ENCODE assay signal across 1 cellular context in the genomic region with DNA sequence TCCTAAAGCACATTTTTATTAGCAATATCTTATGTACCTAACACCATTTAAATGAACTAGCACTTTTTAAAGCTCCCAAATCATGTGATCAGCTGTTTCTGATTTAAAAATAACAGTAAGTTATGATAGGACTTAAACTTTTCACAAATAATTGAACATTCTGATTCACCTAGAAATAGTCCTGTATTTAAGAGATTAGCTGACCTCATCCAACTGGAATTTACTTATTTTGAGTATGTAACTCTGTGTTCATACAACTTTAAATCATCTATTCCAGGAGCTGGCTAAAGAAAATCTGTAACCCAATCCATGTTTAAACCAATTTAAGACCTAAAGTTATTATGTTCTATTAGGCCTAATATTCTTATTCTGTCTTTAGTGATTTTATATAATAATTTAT.
TF ChIP-seq lines count a peak whose summit lies in the region.

No MANE protein-coding gene starts in this region.

TF ChIP-seq in IMR-90, 13 proteins besides CTCF, POLR2A, EP300 and RAD21 (continued from another document):
- TF ChIP-seq, protein P1, sequence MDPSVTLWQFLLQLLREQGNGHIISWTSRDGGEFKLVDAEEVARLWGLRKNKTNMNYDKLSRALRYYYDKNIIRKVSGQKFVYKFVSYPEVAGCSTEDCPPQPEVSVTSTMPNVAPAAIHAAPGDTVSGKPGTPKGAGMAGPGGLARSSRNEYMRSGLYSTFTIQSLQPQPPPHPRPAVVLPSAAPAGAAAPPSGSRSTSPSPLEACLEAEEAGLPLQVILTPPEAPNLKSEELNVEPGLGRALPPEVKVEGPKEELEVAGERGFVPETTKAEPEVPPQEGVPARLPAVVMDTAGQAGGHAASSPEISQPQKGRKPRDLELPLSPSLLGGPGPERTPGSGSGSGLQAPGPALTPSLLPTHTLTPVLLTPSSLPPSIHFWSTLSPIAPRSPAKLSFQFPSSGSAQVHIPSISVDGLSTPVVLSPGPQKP (IDR thresholded peaks at IDR 0.05; ENCODE audit: borderline replicate concordance, low read depth, low read length) = no peak
- TF ChIP-seq CHD1 (IDR thresholded peaks at IDR 0.05; ENCODE audit: low read depth, low read length) = no peak
- TF ChIP-seq BHLHE40 (IDR thresholded peaks at IDR 0.05; ENCODE audit: low read depth, low read length) = no peak
- no peak for TF ChIP-seq FOS (IDR thresholded peaks at IDR 0.05; ENCODE audit: low read depth, low read length)
- TF ChIP-seq RFX5 (IDR thresholded peaks at IDR 0.05; ENCODE audit: low read depth, low read length) = no peak
- no peak for TF ChIP-seq MXI1 (IDR thresholded peaks at IDR 0.05; ENCODE audit: borderline replicate concordance, low read depth, low read length)
- TF ChIP-seq NFE2L2 (IDR thresholded peaks at IDR 0.05; ENCODE audit: low read depth, low read length) = no peak
- TF ChIP-seq SMC3 (IDR thresholded peaks at IDR 0.05; ENCODE audit: low read depth, low read length) = no peak
- no peak for TF ChIP-seq RCOR1 (IDR thresholded peaks at IDR 0.05; ENCODE audit: insufficient replicate concordance, low read length)
- TF ChIP-seq, protein P2, sequence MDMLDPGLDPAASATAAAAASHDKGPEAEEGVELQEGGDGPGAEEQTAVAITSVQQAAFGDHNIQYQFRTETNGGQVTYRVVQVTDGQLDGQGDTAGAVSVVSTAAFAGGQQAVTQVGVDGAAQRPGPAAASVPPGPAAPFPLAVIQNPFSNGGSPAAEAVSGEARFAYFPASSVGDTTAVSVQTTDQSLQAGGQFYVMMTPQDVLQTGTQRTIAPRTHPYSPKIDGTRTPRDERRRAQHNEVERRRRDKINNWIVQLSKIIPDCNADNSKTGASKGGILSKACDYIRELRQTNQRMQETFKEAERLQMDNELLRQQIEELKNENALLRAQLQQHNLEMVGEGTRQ (IDR thresholded peaks at IDR 0.05; ENCODE audit: low read depth, low read length) = no peak
- TF ChIP-seq CEBPB (IDR thresholded peaks at IDR 0.05; ENCODE audit: low read depth, low read length) = no peak
